Comparison of ENCODE assay signal across 8 cellular contexts in the genomic region with DNA sequence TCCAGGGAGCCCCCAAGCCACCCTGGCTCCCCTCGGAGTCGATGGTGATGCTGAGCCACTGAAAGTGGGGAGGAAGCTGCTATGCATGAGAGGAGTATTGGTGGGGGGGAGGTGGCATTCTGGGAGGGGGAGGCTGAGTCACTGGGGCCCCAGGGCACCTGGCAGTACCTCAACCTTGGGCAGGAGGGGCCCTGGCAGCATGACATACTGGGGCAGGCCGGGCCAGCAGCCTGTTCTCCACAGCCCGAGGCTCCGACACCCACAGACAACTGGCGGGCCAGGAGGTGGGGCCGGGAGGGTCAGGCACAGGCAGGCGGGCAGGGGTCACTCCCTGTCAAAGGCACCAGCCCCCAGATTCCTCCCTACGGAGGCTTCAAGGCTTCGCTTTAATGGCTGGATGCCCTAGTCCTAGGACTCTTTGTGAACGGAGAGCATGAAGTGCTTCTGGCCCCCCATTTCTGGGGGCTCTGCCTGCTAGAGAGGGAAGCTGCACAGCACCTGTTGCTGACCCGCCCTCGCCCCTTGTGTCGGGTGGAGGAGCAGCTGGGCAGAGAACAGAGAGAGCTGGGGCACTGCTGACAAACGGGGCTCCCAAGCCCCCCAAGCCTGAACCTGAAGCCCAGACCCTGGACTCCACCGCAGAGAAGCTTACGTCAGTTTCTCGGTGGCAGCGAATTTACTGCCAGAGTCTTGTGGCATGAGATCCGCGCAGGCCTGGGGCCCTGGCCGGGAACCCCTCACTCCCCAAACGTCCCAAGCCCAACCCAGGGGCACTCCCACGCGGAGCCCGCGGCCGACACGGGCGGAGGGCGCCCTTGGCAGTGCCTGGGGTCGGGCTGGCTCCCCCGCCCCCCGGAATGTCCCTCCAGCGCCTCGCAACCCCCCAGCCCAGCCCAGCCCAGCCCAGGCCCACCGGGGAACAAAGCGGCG. TPM values are rescaled to one million over a fixed set of nuclear protein-coding genes. Genes with fewer than 3 reads are reported as not detected.
DNase-seq lines count a peak whose midpoint lies in the region; ATAC-seq, FAIRE-seq and TF ChIP-seq lines count a peak whose summit lies in the region.

No MANE protein-coding gene starts in this region.

- H3K27ac ChIP-seq in PC-3 (ENCODE audit: low read length) (peak overlapping the region; percentile 8), dorsolateral prefrontal cortex (peak overlapping the region; percentile 30 to 99 (median 95))

- H3K4me2 ChIP-seq in PC-3 (ENCODE audit: low read length): peak overlapping the region; percentile 93

- peaks cover 2% of the 10 kb centered on the region for H3K36me3 Mint-ChIP-seq in mesothelial cell of epicardium

- peaks cover 47% of the 10 kb centered on the region for H3K4me1 ChIP-seq in PC-3 (ENCODE audit: insufficient read depth, low read length)

- no peaks in the 10 kb centered on the region for H3K9me3 ChIP-seq in PC-3 (ENCODE audit: low read length)

- FAIRE-seq in frontal cortex (lab: Jason Lieb, UNC): no peak

- peak; percentile 75 for DNase-seq in D341Med (ENCODE audit: low spot score)
- peak; percentile 90 for DNase-seq in PC-3
- DNase-seq in dorsolateral prefrontal cortex: peak in 2 of 10 donors; percentile 48 to 56
- peak in 1 of 2 experiments; percentile 57 for DNase-seq in mesothelial cell of epicardium (ENCODE audit: low spot score in 2 of 2, unreplicated experiment in 2 of 2)
- DNase-seq in NOMO-1 treated with DMSO at 0.1 percent for 48 hours (lab: John Stamatoyannopoulos, UW; ENCODE audit: unreplicated experiment): no peak
- DNase-seq in frontal cortex (ENCODE audit: low spot score in 2 of 2): no peak

- POLR2A ChIA-PET in PC-3 (lab: Charles Lee; ENCODE audit: unreplicated experiment): interaction anchor here (0.6 kb wide), 1 partner anchor 85 kb away, joined by 14 read pairs; no protein-coding TSS in a partner anchor

- no peaks in the 10 kb centered on the region for H3K9me2 ChIP-seq in PC-3 (replicated peaks; ENCODE audit: low read length)

- peaks cover 40% of the 10 kb centered on the region for H3K4me1 Mint-ChIP-seq in mesothelial cell of epicardium

- CTCF ChIA-PET in PC-3 (lab: Charles Lee): interaction anchor here (1.0 to 1.3 kb wide), 2 partner anchors 11 to 17 kb away, joined by 7 read pairs; a partner anchor contains a TSS

- no TSS peak for BruUV-seq in PC-3 (replicated peaks; lab: Mats Ljungman, UMichigan)

- TF ChIP-seq CTCF in PC-3 (conservative IDR thresholded peaks at IDR 0.05; ENCODE audit: low read depth, low read length): no peak
- no peak for TF ChIP-seq CTCF in dorsolateral prefrontal cortex (IDR thresholded peaks at IDR 0.05 in 54 of 56, conservative IDR thresholded peaks at IDR 0.05 in 2 of 56; ENCODE audit: low read depth in 1 of 56, partially characterized antibody in 56 of 56)
- no peak for TF ChIP-seq CTCF in mesothelial cell of epicardium (IDR thresholded peaks at IDR 0.05; ENCODE audit: unreplicated experiment)

- H3F3A ChIP-seq in PC-3 (ENCODE audit: low read length, unreplicated experiment): no peaks in the 10 kb centered on the region

- peak overlapping the region; percentile 84 for H3K4me3 Mint-ChIP-seq in mesothelial cell of epicardium

- H4K20me1 ChIP-seq in PC-3 (ENCODE audit: low read length): peaks cover 24% of the 10 kb centered on the region

- H3K9me3 Mint-ChIP-seq in mesothelial cell of epicardium: no peaks in the 10 kb centered on the region

- H2AFZ ChIP-seq in PC-3 (ENCODE audit: low read length): peak overlapping the region; percentile 96

- H3K4me3 ChIP-seq in PC-3 (ENCODE audit: low read length): peak overlapping the region; percentile 78
- peak overlapping the region; percentile 55 to 99 (median 90) for H3K4me3 ChIP-seq in dorsolateral prefrontal cortex

- H3K79me2 ChIP-seq in PC-3 (ENCODE audit: low read length): peaks cover 60% of the 10 kb centered on the region

- H3K27me3 Mint-ChIP-seq in mesothelial cell of epicardium (ENCODE audit: low read depth): no peaks in the 10 kb centered on the region

- H3K27ac Mint-ChIP-seq in mesothelial cell of epicardium: peak overlapping the region; percentile 59

- H3K36me3 ChIP-seq in PC-3 (ENCODE audit: low read depth, low read length): no peaks in the 10 kb centered on the region; the same call in 1 of the 2 replicates

- intact Hi-C loops in PC-3 (cut with micrococcal nuclease) (loop anchor here (1.0 to 5.0 kb wide), 4 partner anchors 57 to 118 kb away; a partner anchor contains a TSS), dorsolateral prefrontal cortex (cut with DNase I) (loop anchor here (5.0 to 10.0 kb wide), 4 partner anchors 57 to 190 kb away; a partner anchor contains a TSS)

- peak; percentile 14 for ATAC-seq in PC-3
- no peak for ATAC-seq in GM19324 (IDR thresholded peaks at IDR 0.05; ENCODE audit: low FRiP score, unreplicated experiment)
- no peak for ATAC-seq in GM18502 (IDR thresholded peaks at IDR 0.05; ENCODE audit: poor library complexity, unreplicated experiment)

- peak overlapping the region; percentile 73 for H3K9ac ChIP-seq in PC-3 (ENCODE audit: low read length)

- H3K27me3 ChIP-seq in PC-3 (ENCODE audit: low read length) (no peaks in the 10 kb centered on the region), dorsolateral prefrontal cortex (no peaks in the 10 kb centered on the region)

RNA-seq across cellular contexts. Expression of a gene that starts 0.8 kb away (rescaled TPM):
- 22.0 and 28.3 TPM in 2 replicates for total RNA-seq in PC-3 (2014; rRNA removed)
- 10 to 100 TPM; 23.3 to 80.3 (median 41.6) TPM for total RNA-seq in dorsolateral prefrontal cortex
- total RNA-seq in mesothelial cell of epicardium: 37.4 to 39.2 TPM (median 37.4 TPM) in 3 replicates
- total RNA-seq in frontal cortex: 6.1 TPM

RNA-seq across cellular contexts. Expression of a gene that starts 1.8 kb away (rescaled TPM):
- 61.6 and 70.4 TPM in 2 replicates for total RNA-seq in PC-3 (2014; rRNA removed)
- 10 to 100 TPM; 14.4 to 45.4 (median 27.2) TPM for total RNA-seq in dorsolateral prefrontal cortex
- total RNA-seq in mesothelial cell of epicardium: 27.2 to 31.8 TPM (median 31.8 TPM) in 3 replicates
- 11.4 TPM for total RNA-seq in frontal cortex

RNA-seq across cellular contexts. Expression of a gene that starts 10.9 kb away (rescaled TPM):
- total RNA-seq in PC-3 (2014; rRNA removed) (92.9 and 122 TPM in 2 replicates), dorsolateral prefrontal cortex (10 to 100 TPM in 65 of 120 experiments, 1 to 10 TPM in 55; 3.2 to 31.5 (median 10.6) TPM), mesothelial cell of epicardium (29.8 to 33.1 TPM (median 31.9 TPM) in 3 replicates), frontal cortex (0.82 TPM)

RNA-seq across cellular contexts. Expression of a gene that starts 58.1 kb away (rescaled TPM):
- total RNA-seq in PC-3 (2014; rRNA removed): 45.6 and 88.3 TPM in 2 replicates
- 100 to 1,000 TPM in 117 of 120 experiments, 10 to 100 TPM in 3; 78.0 to 220 (median 129) TPM for total RNA-seq in dorsolateral prefrontal cortex
- 126 to 130 TPM (median 126 TPM) in 3 replicates for total RNA-seq in mesothelial cell of epicardium
- 18.8 TPM for total RNA-seq in frontal cortex

Comparison
In these comparisons a context has a peak if more than half of its experiments do, and no peak if none do; other contexts are left out.
1. DNase-seq: peak in D341Med (single experiment) and PC-3 (single experiment); none in NOMO-1 treated with DMSO at 0.1 percent for 48 hours (single experiment) and frontal cortex (0 of 2).